1 cellular context compared by ENCODE assay signal in genomic region chr18:72261562-72261961, GRCh38.
TF ChIP-seq lines count a peak whose summit lies in the region.

No MANE protein-coding gene starts in this region.

TF ChIP-seq in GM23338, 12 proteins besides CTCF, POLR2A, EP300 and RAD21 (continued from another document):
- TF ChIP-seq REST (IDR thresholded peaks at IDR 0.05; ENCODE audit: unreplicated experiment) = no peak
- TF ChIP-seq ZNF331 (CRISPR knock-in tag; IDR thresholded peaks at IDR 0.05; ENCODE audit: low read depth) = no peak
- TF ChIP-seq EZH2 (IDR thresholded peaks at IDR 0.05; ENCODE audit: low read depth, unreplicated experiment) = no peak
- TF ChIP-seq ETS1 (IDR thresholded peaks at IDR 0.05) = no peak
- TF ChIP-seq NANOG (IDR thresholded peaks at IDR 0.05; ENCODE audit: borderline replicate concordance) = no peak
